17 cellular contexts compared by ENCODE assay signal in genomic region chr10:103127241-103127640, GRCh38.
DNase-seq lines count a peak whose midpoint lies in the region; ATAC-seq and TF ChIP-seq lines count a peak whose summit lies in the region.
"Had no signal": no experiment of that assay in that cellular context is flagged by ENCODE, and none has a peak within 500 bp of the region (broad histone marks: within the 10 kb centered on the region; RNA-seq: fewer than 3 reads in every experiment).

No MANE protein-coding gene starts in this region.

- intact Hi-C loops in CD14-positive monocyte (cut with micrococcal nuclease) (no loop called here), gastrocnemius medialis (cut with DNase I; ENCODE audit: low total_unique reads) (no loop called here)

- H3K9ac ChIP-seq in adipocyte (ENCODE audit: low read length) = no peak overlapping the region

- ATAC-seq in gastrocnemius medialis = no peak

- H3K4me3 Mint-ChIP-seq in CD14-positive monocyte (no peak overlapping the region), HFFc6 (no peak overlapping the region; the same call in 1 of the 2 replicates)
- H3K4me3 Mint-ChIP-seq: CD8-positive, alpha-beta memory T cell had no signal

- peak overlapping the region; percentile 79 to 92 (median 86) for H3K27ac ChIP-seq in gastrocnemius medialis
- H3K27ac ChIP-seq: HL-60, RWPE1, SJCRH30 had no signal

- H3K9me3 ChIP-seq in adipocyte (ENCODE audit: control insufficient read depth, low read length) (no peaks in the 10 kb centered on the region), gastrocnemius medialis (no peaks in the 10 kb centered on the region)
- H3K9me3 ChIP-seq: SJCRH30 had no signal

- no peak for TF ChIP-seq POLR2A in gastrocnemius medialis (IDR thresholded peaks at IDR 0.05)

- peaks cover 25% of the 10 kb centered on the region for H3K36me3 ChIP-seq in adipocyte (ENCODE audit: control insufficient read depth, insufficient read depth, low read length, severe bottlenecking)
- no peaks in the 10 kb centered on the region for H3K36me3 ChIP-seq in gastrocnemius medialis

- no peaks in the 10 kb centered on the region for H3K9me3 Mint-ChIP-seq in CD14-positive monocyte
- H3K9me3 Mint-ChIP-seq in HFFc6 = no peaks in the 10 kb centered on the region
- H3K9me3 Mint-ChIP-seq: CD8-positive, alpha-beta memory T cell had no signal

- H3K4me3 ChIP-seq in adipocyte (ENCODE audit: low read length) = no peak overlapping the region
- no peak overlapping the region for H3K4me3 ChIP-seq in gastrocnemius medialis
- H3K4me3 ChIP-seq: SJCRH30 had no signal

- in situ Hi-C loops in gastrocnemius medialis (cut with MboI; ENCODE audit: low sequenced_read_pairs in 4 of 4) = no loop called here

- H3K4me1 ChIP-seq in adipocyte (ENCODE audit: control insufficient read depth, insufficient read depth, low read length) = peaks cover 31% of the 10 kb centered on the region
- peaks cover 45 to 48% of the 10 kb centered on the region in 2 donors for H3K4me1 ChIP-seq in gastrocnemius medialis

- H3K27ac Mint-ChIP-seq in CD14-positive monocyte (peak overlapping the region in 4 of 7 donors; percentile 5 to 38 (median 24)), HFFc6 (peak overlapping the region; percentile 42)

- DNase-seq in CD14-positive monocyte (ENCODE audit: low spot score) = no peak
- DNase-seq in HFFc6 = peak; percentile 51
- DNase-seq in adipocyte (ENCODE audit: low read depth) = peak; percentile 70
- no peak for DNase-seq in gastrocnemius medialis
- no peak for DNase-seq in stimulated activated CD4-positive, alpha-beta T cell treated with anti-CD3 and anti-CD28 coated beads, Interleukin-4, amount 100 ng/mL, for 24 hours
- no peak for DNase-seq in H4 (ENCODE audit: low spot score)
- no peak for DNase-seq in occipital lobe (lab: John Stamatoyannopoulos, UW)
- DNase-seq: CD8-positive, alpha-beta memory T cell; DMS79 treated with DMSO at 0.1 percent for 48 hours; H7; NCI-H187; NCI-H345; NCI-H526 treated with DMSO at 0.1 percent for 48 hours; NK-92 treated with Interleukin-12 subunit alpha and Interleukin-12 subunit beta, amount 100 ng/mL, for 24 hours; SJCRH30 had no signal

- TF ChIP-seq CTCF in CD14-positive monocyte (IDR thresholded peaks at IDR 0.05) = no peak
- no peak for TF ChIP-seq CTCF in HFFc6 (IDR thresholded peaks at IDR 0.05)
- TF ChIP-seq CTCF in gastrocnemius medialis (IDR thresholded peaks at IDR 0.05 in 4 of 5, conservative IDR thresholded peaks at IDR 0.05 in 1 of 5) = no peak

- H3K36me3 Mint-ChIP-seq in CD14-positive monocyte (peaks cover 35 to 66% of the 10 kb centered on the region in 2 donors), HFFc6 (ENCODE audit: low read depth) (peaks cover 17% of the 10 kb centered on the region)

- H3K27me3 ChIP-seq in adipocyte (replicated peaks; ENCODE audit: control insufficient read depth, insufficient read depth, low read length) (no peaks in the 10 kb centered on the region), gastrocnemius medialis (no peaks in the 10 kb centered on the region)
- H3K27me3 ChIP-seq: SJCRH30 had no signal

- peaks cover 2% of the 10 kb centered on the region for H3K4me1 Mint-ChIP-seq in CD14-positive monocyte
- peaks cover 38% of the 10 kb centered on the region for H3K4me1 Mint-ChIP-seq in HFFc6 (ENCODE audit: low read depth)

- H3K27me3 Mint-ChIP-seq in CD14-positive monocyte (ENCODE audit: low read depth in 3 of 3) (no peaks in the 10 kb centered on the region), HFFc6 (ENCODE audit: insufficient read depth) (peaks cover 3% of the 10 kb centered on the region; the same call in 1 of the 2 replicates)
- H3K27me3 Mint-ChIP-seq: CD8-positive, alpha-beta memory T cell had no signal

Comparison
In these comparisons a context has a peak if more than half of its experiments do, and no peak if none do; other contexts are left out.
1. DNase-seq: peak in HFFc6 (single experiment) and adipocyte (single experiment); none in CD14-positive monocyte (single experiment), gastrocnemius medialis (0 of 2), stimulated activated CD4-positive, alpha-beta T cell treated with anti-CD3 and anti-CD28 coated beads, Interleukin-4, amount 100 ng/mL, for 24 hours (single experiment), H4 (single experiment) and occipital lobe (single experiment).